Comparison of ENCODE assay signal across 12 cellular contexts in the genomic region with DNA sequence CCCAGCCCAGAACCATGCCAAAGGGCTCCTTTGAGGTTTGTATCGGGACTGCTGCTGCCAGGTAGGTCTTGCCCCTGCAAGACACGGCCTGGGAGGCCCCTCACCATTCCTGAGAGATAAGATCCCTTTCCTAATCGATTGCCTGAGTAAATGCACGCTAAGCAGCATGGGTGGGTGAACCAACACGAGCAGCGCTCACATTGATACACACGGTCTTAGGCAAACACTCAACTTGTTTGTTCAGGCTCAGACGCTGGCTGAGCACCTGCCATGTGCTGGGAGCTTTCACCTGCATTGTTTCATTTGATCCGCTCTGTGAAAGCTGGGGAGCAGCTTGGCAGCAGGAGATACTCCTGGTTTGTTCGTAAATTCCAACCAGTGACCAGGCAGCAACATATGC.
DNase-seq lines count a peak whose midpoint lies in the region; ATAC-seq and TF ChIP-seq lines count a peak whose summit lies in the region.
"Had no signal": no experiment of that assay in that cellular context is flagged by ENCODE, and none has a peak within 500 bp of the region (broad histone marks: within the 10 kb centered on the region; RNA-seq: fewer than 3 reads in every experiment).

No MANE protein-coding gene starts in this region.

- H3K36me3 ChIP-seq in mucosa of descending colon (ENCODE audit: low read depth) = no peaks in the 10 kb centered on the region

- ATAC-seq in mucosa of descending colon (peak; percentile 72), GM21529 (IDR thresholded peaks at IDR 0.05; ENCODE audit: unreplicated experiment) (no peak), HG03342 (IDR thresholded peaks at IDR 0.05; ENCODE audit: unreplicated experiment) (no peak), GM19397 (IDR thresholded peaks at IDR 0.05; ENCODE audit: unreplicated experiment) (no peak)

- intact Hi-C loops in mucosa of descending colon (cut with DNase I, micrococcal nuclease) = no loop called here

- H3K9me3 ChIP-seq in mucosa of descending colon = no peaks in the 10 kb centered on the region

- TF ChIP-seq CTCF in mucosa of descending colon (IDR thresholded peaks at IDR 0.05) = no peak

- no peak overlapping the region for H3K4me3 ChIP-seq in mucosa of descending colon

- peaks cover 12% of the 10 kb centered on the region for H3K4me1 ChIP-seq in mucosa of descending colon (ENCODE audit: low read depth)

- DNase-seq in DMS79 (lab: John Stamatoyannopoulos, UW) = peak; percentile 84
- DNase-seq in NCI-H2029 treated with DMSO at 0.1 percent for 48 hours (lab: John Stamatoyannopoulos, UW) = peak; percentile 93
- DNase-seq in SHP77 (lab: John Stamatoyannopoulos, UW) = peak; percentile 97 to 98
- DNase-seq in mucosa of descending colon = peak in 1 of 3 donors; percentile 51
- no peak for DNase-seq in foreskin melanocyte
- DNase-seq: DND-41, immature natural killer cell, KG1, T-helper 2 cell had no signal
